9 cellular contexts compared by ENCODE assay signal in the genomic region with DNA sequence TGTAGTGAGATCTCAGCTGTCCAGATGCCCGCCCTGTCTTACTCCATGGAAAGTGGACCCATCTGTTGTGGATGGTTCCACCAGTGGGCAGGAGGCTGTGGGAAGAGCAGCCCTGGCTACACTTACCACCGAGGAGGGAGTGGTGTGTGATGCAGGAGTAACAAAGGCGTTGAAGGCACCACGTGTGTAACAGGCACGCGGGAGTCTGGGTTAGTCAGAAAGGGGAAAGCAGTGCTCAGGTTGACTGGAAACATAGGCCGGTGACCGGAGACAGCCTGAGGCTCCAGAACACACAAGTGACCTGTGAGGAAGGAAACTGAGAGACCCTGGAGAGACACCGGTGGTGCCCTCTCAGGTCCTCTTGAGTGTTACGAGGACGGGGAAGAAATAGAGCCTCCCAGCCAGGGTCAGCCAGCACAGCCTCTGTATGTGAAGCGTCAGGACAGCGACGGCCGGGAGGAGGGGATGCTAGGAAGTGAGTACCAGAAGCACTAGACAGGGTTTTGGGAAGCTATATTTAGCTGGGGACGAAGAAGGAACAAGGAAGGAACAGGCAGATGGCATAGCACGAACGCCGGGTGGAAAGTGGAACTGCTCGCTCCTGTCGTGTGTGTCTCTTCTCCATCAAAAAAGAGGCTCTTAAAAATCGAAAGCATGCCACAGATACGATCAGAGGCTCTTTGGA. TPM values are rescaled to one million over a fixed set of nuclear protein-coding genes. Genes with fewer than 3 reads are reported as not detected.
DNase-seq lines count a peak whose midpoint lies in the region; ATAC-seq and TF ChIP-seq lines count a peak whose summit lies in the region.
"Had no signal": no experiment of that assay in that cellular context is flagged by ENCODE, and none has a peak within 500 bp of the region (broad histone marks: within the 10 kb centered on the region; RNA-seq: fewer than 3 reads in every experiment).

No MANE protein-coding gene starts in this region.

- peak overlapping the region; percentile 21; the same call in 1 of the 2 replicates for H3K14ac ChIP-seq in H9 (ENCODE audit: insufficient read depth, low read length)

- no peak overlapping the region for H3K56ac ChIP-seq in H9 (ENCODE audit: insufficient read length, low read depth, low read length)

- H2BK20ac ChIP-seq in H9 (ENCODE audit: low read depth, low read length, poor library complexity, severe bottlenecking) = no peak overlapping the region

- no peak overlapping the region for H2BK5ac ChIP-seq in H9 (ENCODE audit: insufficient read length, low read length)

- H3K9me3 Mint-ChIP-seq in H9 = no peaks in the 10 kb centered on the region
- H3K9me3 Mint-ChIP-seq in activated CD8-positive, alpha-beta T cell treated with anti-CD3 and anti-CD28 coated beads, Interleukin-2, amount 10 ng/mL, durations not matched to agents 7 days and 5 days (ENCODE audit: insufficient read depth) = no peaks in the 10 kb centered on the region

- peak overlapping the region in 2 of 3 experiments; percentile 62 to 72; a peak in 3 of 7 replicates for H3K27ac Mint-ChIP-seq in H9
- peak overlapping the region; percentile 68 for H3K27ac Mint-ChIP-seq in activated CD8-positive, alpha-beta T cell treated with anti-CD3 and anti-CD28 coated beads, Interleukin-2, amount 10 ng/mL, durations not matched to agents 7 days and 5 days

- peaks cover 6% of the 10 kb centered on the region for H3K79me1 ChIP-seq in H9 (ENCODE audit: insufficient read depth, low read depth, low read length, poor library complexity, severe bottlenecking)

- H3K36me3 Mint-ChIP-seq in H9 (ENCODE audit: insufficient read depth in 1 of 3, low read depth in 3 of 3) = peaks cover 50 to 65% (median 59%) of the 10 kb centered on the region in 3 experiments
- H3K36me3 Mint-ChIP-seq in activated CD8-positive, alpha-beta T cell treated with anti-CD3 and anti-CD28 coated beads, Interleukin-2, amount 10 ng/mL, durations not matched to agents 7 days and 5 days (ENCODE audit: low read depth) = peaks cover 51% of the 10 kb centered on the region

- no peaks in the 10 kb centered on the region for H3K27me3 ChIP-seq in H9 (ENCODE audit: insufficient read depth, low read length)
- H3K27me3 ChIP-seq in rectal smooth muscle tissue (ENCODE audit: control insufficient read depth, insufficient read depth, low read length) = no peaks in the 10 kb centered on the region

- H4K5ac ChIP-seq in H9 (ENCODE audit: insufficient read length, low read depth, low read length) = no peak overlapping the region

- H3K4me3 ChIP-seq in rectal smooth muscle tissue (ENCODE audit: low read length) = no peak overlapping the region

- H4K8ac ChIP-seq in H9 (replicated peaks; ENCODE audit: insufficient read length, low read depth, low read length) = no peak overlapping the region

- no peak overlapping the region for H3K4me2 ChIP-seq in H9 (ENCODE audit: insufficient read depth, insufficient read length, low read length)

- DNase-seq in H9 = no peak
- no peak for DNase-seq in activated CD8-positive, alpha-beta T cell treated with anti-CD3 and anti-CD28 coated beads, Interleukin-2, amount 10 ng/mL, durations not matched to agents 7 days and 5 days
- DNase-seq in cardiac septum (ENCODE audit: low spot score) = peak; percentile 77
- DNase-seq in activated T-cell treated with anti-CD3 and anti-CD28 coated beads for 4 hours = no peak
- DNase-seq in NCI-H2081 (lab: John Stamatoyannopoulos, UW) = no peak
- no peak for DNase-seq in NCI-H2171 treated with DMSO at 0.1 percent for 48 hours (lab: John Stamatoyannopoulos, UW)
- DNase-seq: activated effector memory CD4-positive, alpha-beta T cell treated with Interleukin-2 at 50 U/mL for 16 hours had no signal

- H3K4me1 ChIP-seq in H9 (ENCODE audit: insufficient read depth, low read length) (no peaks in the 10 kb centered on the region), rectal smooth muscle tissue (ENCODE audit: control insufficient read depth, insufficient read depth, low read length) (peaks cover 5% of the 10 kb centered on the region)

- no peak overlapping the region for H2AFZ ChIP-seq in H9 (ENCODE audit: low read length)

- intact Hi-C loops in cardiac septum (cut with DNase I) = no loop called here

- H2AK5ac ChIP-seq in H9 (ENCODE audit: insufficient read length, low read length) = no peak overlapping the region

- no peak overlapping the region for H3K4ac ChIP-seq in H9 (ENCODE audit: low read depth, low read length)

- no peak overlapping the region for H3K18ac ChIP-seq in H9 (ENCODE audit: insufficient read length, low read depth, low read length)

- no peak overlapping the region for H3K23ac ChIP-seq in H9 (ENCODE audit: insufficient read length, low read depth, low read length)

- TF ChIP-seq CTCF in H9 (conservative IDR thresholded peaks at IDR 0.05) = no peak

- no peak overlapping the region for H2BK15ac ChIP-seq in H9 (ENCODE audit: low read depth, low read length)

- POLR2A ChIA-PET in activated CD8-positive, alpha-beta T cell treated with anti-CD3 and anti-CD28 coated beads, Interleukin-2, amount 10 ng/mL, durations not matched to agents 7 days and 5 days (lab: Charles Lee) = no interaction called here

- no peak for ATAC-seq in activated CD8-positive, alpha-beta T cell treated with anti-CD3 and anti-CD28 coated beads, Interleukin-2, amount 10 ng/mL, durations not matched to agents 7 days and 5 days
- ATAC-seq in HG03354 (IDR thresholded peaks at IDR 0.05; ENCODE audit: poor library complexity, severe bottlenecking, unreplicated experiment) = no peak

- WGBS in H9 (ENCODE audit: extremely low coverage, insufficient read length, low lambda C conversion rate) = no CpG with 5 or more reads among the region's 23 CpGs

- H3K27me3 Mint-ChIP-seq in H9 (ENCODE audit: low read depth) = no peaks in the 10 kb centered on the region
- H3K27me3 Mint-ChIP-seq in activated CD8-positive, alpha-beta T cell treated with anti-CD3 and anti-CD28 coated beads, Interleukin-2, amount 10 ng/mL, durations not matched to agents 7 days and 5 days (ENCODE audit: low read depth) = no peaks in the 10 kb centered on the region

- H3K36me3 ChIP-seq in rectal smooth muscle tissue (ENCODE audit: control insufficient read depth, insufficient read depth, low read length) = peaks cover 11% of the 10 kb centered on the region

- no peaks in the 10 kb centered on the region for H4K20me1 ChIP-seq in H9 (ENCODE audit: control insufficient read depth, insufficient read depth, insufficient read length)

- H2BK12ac ChIP-seq in H9 (ENCODE audit: insufficient read length, low read depth, low read length) = no peak overlapping the region

- H3K9ac ChIP-seq in H9 (ENCODE audit: extremely low read depth, insufficient read length, low read length) (no peak overlapping the region), rectal smooth muscle tissue (ENCODE audit: low read length) (no peak overlapping the region)

- peaks cover 41% of the 10 kb centered on the region; the same call in 1 of the 2 replicates for H3K79me2 ChIP-seq in H9 (ENCODE audit: insufficient read depth, low read length)

- H3K9me3 ChIP-seq in H9 (ENCODE audit: control insufficient read depth, low read depth, low read length) = no peaks in the 10 kb centered on the region

- H2BK120ac ChIP-seq in H9 (ENCODE audit: low read depth, low read length, poor library complexity, severe bottlenecking) = no peak overlapping the region

- CTCF ChIA-PET in activated CD8-positive, alpha-beta T cell treated with anti-CD3 and anti-CD28 coated beads, Interleukin-2, amount 10 ng/mL, durations not matched to agents 7 days and 5 days (lab: Charles Lee) = no interaction called here

- H3K27ac ChIP-seq in H9 (ENCODE audit: insufficient read length, low read depth, low read length) (no peak overlapping the region), rectal smooth muscle tissue (ENCODE audit: low read depth, low read length) (peak overlapping the region; percentile 14)

- peaks cover 16 to 37% of the 10 kb centered on the region in 2 experiments for H3K4me1 Mint-ChIP-seq in H9
- peaks cover 47% of the 10 kb centered on the region for H3K4me1 Mint-ChIP-seq in activated CD8-positive, alpha-beta T cell treated with anti-CD3 and anti-CD28 coated beads, Interleukin-2, amount 10 ng/mL, durations not matched to agents 7 days and 5 days (ENCODE audit: low read depth)

- no peak overlapping the region for H4K91ac ChIP-seq in H9 (ENCODE audit: insufficient read length, low read depth, low read length)

- no peak overlapping the region for H3T11ph ChIP-seq in H9 (ENCODE audit: low read length)

- H3K4me3 Mint-ChIP-seq in H9 = no peak overlapping the region
- H3K4me3 Mint-ChIP-seq in activated CD8-positive, alpha-beta T cell treated with anti-CD3 and anti-CD28 coated beads, Interleukin-2, amount 10 ng/mL, durations not matched to agents 7 days and 5 days = no peak overlapping the region

- no peaks in the 10 kb centered on the region for H3K23me2 ChIP-seq in H9 (ENCODE audit: insufficient read length, low read depth, low read length, poor library complexity, severe bottlenecking)

RNA-seq across cellular contexts. Expression of a gene that starts 21.7 kb away (rescaled TPM):
- total RNA-seq in H9 (2021) (245 and 255 TPM in 2 replicates), cardiac septum (148 TPM)
- total RNA-seq in activated CD8-positive, alpha-beta T cell treated with anti-CD3 and anti-CD28 coated beads, Interleukin-2, amount 10 ng/mL, durations not matched to agents 7 days and 5 days = 100 to 1,000 TPM; 182 to 186 TPM

RNA-seq across cellular contexts. Expression of a gene that starts 47.3 kb away (rescaled TPM):
- 15.0 and 17.3 TPM in 2 replicates for total RNA-seq in H9 (2021)
- total RNA-seq in activated CD8-positive, alpha-beta T cell treated with anti-CD3 and anti-CD28 coated beads, Interleukin-2, amount 10 ng/mL, durations not matched to agents 7 days and 5 days = 10 to 100 TPM; 11.6 to 16.7 TPM
- 18.6 TPM for total RNA-seq in cardiac septum

RNA-seq across cellular contexts. Expression of a gene that starts 51.7 kb away (rescaled TPM):
- total RNA-seq in H9 (2021) (41.9 and 46.4 TPM in 2 replicates), cardiac septum (7.3 TPM)
- total RNA-seq in activated CD8-positive, alpha-beta T cell treated with anti-CD3 and anti-CD28 coated beads, Interleukin-2, amount 10 ng/mL, durations not matched to agents 7 days and 5 days = 10 to 100 TPM; 25.1 to 28.5 TPM
